In the genomic region with DNA sequence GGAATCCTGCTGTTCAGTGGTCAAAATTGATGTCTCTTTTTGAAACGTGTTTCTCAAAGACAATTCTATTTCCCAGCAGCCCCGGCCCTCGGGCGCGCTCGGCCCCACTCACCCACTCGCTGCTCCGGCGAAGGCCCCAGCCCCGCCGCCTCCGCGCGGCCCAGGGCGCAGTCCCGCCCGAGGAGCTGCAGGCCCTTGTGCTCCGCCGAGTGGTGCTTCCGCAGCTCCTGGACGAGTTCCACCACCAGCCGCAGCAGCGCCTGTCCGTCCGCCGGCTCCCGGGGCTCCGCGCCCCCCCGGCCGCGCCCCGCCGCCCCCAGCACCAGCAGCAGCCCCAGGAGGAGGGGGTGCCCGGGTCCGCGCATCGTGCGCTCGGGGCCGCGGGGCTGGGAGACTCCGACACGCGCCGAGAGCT, we compare ENCODE assay signal across 10 cellular contexts. TPM values are rescaled to one million over a fixed set of nuclear protein-coding genes. Genes with fewer than 3 reads are reported as not detected.
A peak's percentile ranks its signal among the peaks of the same experiment; 100 is the strongest.
DNase-seq lines count a peak whose midpoint lies in the region; ATAC-seq and TF ChIP-seq lines count a peak whose summit lies in the region.
"Had no signal": no experiment of that assay in that cellular context is flagged by ENCODE, and none has a peak within 500 bp of the region (broad histone marks: within the 10 kb centered on the region; RNA-seq: fewer than 3 reads in every experiment).

No MANE protein-coding gene starts in this region.

- peak overlapping the region; percentile 70 to 74 for H3K27ac ChIP-seq in thoracic aorta

- ATAC-seq in thoracic aorta (ENCODE audit: insufficient number of reproducible peaks, low FRiP score, low read depth): no peak

- H3K4me1 ChIP-seq in thoracic aorta (ENCODE audit: control insufficient read depth in 1 of 2, low read depth in 2 of 2): peaks cover 0 to 40% of the 10 kb centered on the region in 2 donors

- H3K9me3 ChIP-seq in thoracic aorta: no peaks in the 10 kb centered on the region

- DNase-seq in NCI-H2227 (lab: John Stamatoyannopoulos, UW; ENCODE audit: unreplicated experiment): peak; percentile 21
- no peak for DNase-seq in NCI-H2227 treated with DMSO at 0.1 percent for 48 hours (lab: John Stamatoyannopoulos, UW)
- DNase-seq in amniotic epithelial cell (ENCODE audit: low read depth): peak; percentile 40
- peak; percentile 60 for DNase-seq in iPS-NIHi7 (ENCODE audit: extremely low spot score)
- no peak for DNase-seq in thoracic aorta (ENCODE audit: low spot score)
- DNase-seq in GDM1 (lab: John Stamatoyannopoulos, UW): no peak
- no peak for DNase-seq in kidney glomerular epithelial cell (lab: John Stamatoyannopoulos, UW)
- DNase-seq in kidney tubule cell (ENCODE audit: low spot score): no peak

- no peak for TF ChIP-seq CTCF in thoracic aorta (IDR thresholded peaks at IDR 0.05)

- H3K4me3 ChIP-seq in thoracic aorta: peak overlapping the region; percentile 75

- H3K36me3 ChIP-seq in thoracic aorta: no peaks in the 10 kb centered on the region

- no peaks in the 10 kb centered on the region for H3K27me3 ChIP-seq in thoracic aorta (replicated peaks; ENCODE audit: insufficient read depth)

RNA-seq across cellular contexts. Expression of a gene that starts 0.4 kb away (rescaled TPM):
- total RNA-seq in thoracic aorta: 10 to 100 TPM; 11.3 to 12.7 TPM
- total RNA-seq: CD4-positive, CD25-positive, alpha-beta regulatory T cell; myocyte had no signal

RNA-seq across cellular contexts. Expression of a gene that starts 22.7 kb away (rescaled TPM):
- 10 to 100 TPM; 77.6 to 85.1 TPM for total RNA-seq in thoracic aorta

RNA-seq across cellular contexts. Expression of a gene that starts 23.6 kb away (rescaled TPM):
- total RNA-seq in thoracic aorta: 10 to 100 TPM; 28.6 to 40.6 TPM

Comparison
In these comparisons a context has a peak if more than half of its experiments do, and no peak if none do; other contexts are left out.
1. DNase-seq: peak in NCI-H2227 (single experiment), amniotic epithelial cell (single experiment) and iPS-NIHi7 (single experiment); none in NCI-H2227 treated with DMSO at 0.1 percent for 48 hours (single experiment), thoracic aorta (single experiment), GDM1 (single experiment), kidney glomerular epithelial cell (single experiment) and kidney tubule cell (single experiment).